8 cellular contexts compared by ENCODE assay signal in genomic region chr2:197198890-197199289, GRCh38.
A peak's percentile ranks its signal among the peaks of the same experiment; 100 is the strongest.
DNase-seq lines count a peak whose midpoint lies in the region; ATAC-seq and TF ChIP-seq lines count a peak whose summit lies in the region.

No MANE protein-coding gene starts in this region.

- peaks cover 27 to 71% (median 42%) of the 10 kb centered on the region in 10 experiments for H3K4me1 ChIP-seq in BLaER1 treated with 17β-estradiol and CSF1 and Interleukin-3, amounts not matched to agents 10 nM and 100 nM
- no peaks in the 10 kb centered on the region for H3K4me1 ChIP-seq in Caco-2

- no peaks in the 10 kb centered on the region for H3K27me3 ChIP-seq in BLaER1 treated with 17β-estradiol and CSF1 and Interleukin-3, amounts not matched to agents 10 nM and 100 nM
- H3K27me3 ChIP-seq in Caco-2 (replicated peaks; ENCODE audit: control insufficient read depth, insufficient read depth, low read length) = no peaks in the 10 kb centered on the region

- H3K9ac ChIP-seq in BLaER1 treated with 17β-estradiol and CSF1 and Interleukin-3, amounts not matched to agents 10 nM and 100 nM = peak overlapping the region in 5 of 11 experiments; percentile 14 to 40 (median 38); a peak in 6 of 22 replicates

- intact Hi-C loops in activated CD4-positive, alpha-beta memory T cell treated with anti-CD3 and anti-CD28 coated beads for 36 hours (cut with micrococcal nuclease) = loop anchor here (1.0 to 5.0 kb wide), 6 partner anchors 10 to 303 kb away; partner anchors contain the start of gene HSPE1
- intact Hi-C loops in Caco-2 (cut with micrococcal nuclease; ENCODE audit: unreplicated experiment) = no loop called here

- H3K27me3 Mint-ChIP-seq in activated CD4-positive, alpha-beta memory T cell treated with anti-CD3 and anti-CD28 coated beads for 36 hours = no peaks in the 10 kb centered on the region
- H3K27me3 Mint-ChIP-seq in Caco-2 (ENCODE audit: insufficient read depth, unreplicated experiment) = peaks cover 13% of the 10 kb centered on the region

- CTCF ChIA-PET in activated CD4-positive, alpha-beta memory T cell treated with anti-CD3 and anti-CD28 coated beads for 36 hours (lab: Charles Lee) = interaction anchor here (1.0 to 4.6 kb wide), 10 partner anchors 10 to 113 kb away, joined by 3 to 29 read pairs (median 6); no protein-coding TSS in a partner anchor
- CTCF ChIA-PET in Caco-2 (lab: Charles Lee) = interaction anchor here (0.7 to 1.3 kb wide), 2 partner anchors 9 to 179 kb away, joined by 3 read pairs; no protein-coding TSS in a partner anchor

- H3K4me3 ChIP-seq in BLaER1 treated with 17β-estradiol and CSF1 and Interleukin-3, amounts not matched to agents 10 nM and 100 nM = peak overlapping the region in 4 of 10 experiments; percentile 24 to 50 (median 39); a peak in 6 of 20 replicates
- peak overlapping the region; percentile 10 for H3K4me3 ChIP-seq in fibroblast of the aortic adventitia (ENCODE audit: low read depth, low read length)
- no peak overlapping the region for H3K4me3 ChIP-seq in Caco-2 (ENCODE audit: low read depth, low read length)

- POLR2A ChIA-PET in activated CD4-positive, alpha-beta memory T cell treated with anti-CD3 and anti-CD28 coated beads for 36 hours (lab: Charles Lee) = interaction anchor here (0.7 to 2.9 kb wide), 13 partner anchors 10 to 236 kb away, joined by 3 to 33 read pairs (median 4); partner anchors contain the start of genes ANKRD44 and SF3B1
- POLR2A ChIA-PET in Caco-2 (lab: Charles Lee) = no interaction called here

- no TSS peak for BruUV-seq in Caco-2 (replicated peaks; lab: Mats Ljungman, UMichigan)

- peaks cover 0 to 38% (median 0%) of the 10 kb centered on the region in 11 experiments; a peak in 3 of 22 replicates for H4K20me1 ChIP-seq in BLaER1 treated with 17β-estradiol and CSF1 and Interleukin-3, amounts not matched to agents 10 nM and 100 nM

- no peaks in the 10 kb centered on the region for H3K9me3 Mint-ChIP-seq in activated CD4-positive, alpha-beta memory T cell treated with anti-CD3 and anti-CD28 coated beads for 36 hours
- H3K9me3 Mint-ChIP-seq in Caco-2 (ENCODE audit: unreplicated experiment) = no peaks in the 10 kb centered on the region

- H3K4me3 Mint-ChIP-seq in activated CD4-positive, alpha-beta memory T cell treated with anti-CD3 and anti-CD28 coated beads for 36 hours = peak overlapping the region; percentile 80
- H3K4me3 Mint-ChIP-seq in Caco-2 (ENCODE audit: unreplicated experiment) = no peak overlapping the region

- peaks cover 0 to 15% (median 0%) of the 10 kb centered on the region in 11 experiments; a peak in 2 of 22 replicates for H3K36me3 ChIP-seq in BLaER1 treated with 17β-estradiol and CSF1 and Interleukin-3, amounts not matched to agents 10 nM and 100 nM
- H3K36me3 ChIP-seq in Caco-2 (ENCODE audit: control insufficient read depth, insufficient read depth, low read length) = no peaks in the 10 kb centered on the region

- H3K27ac Mint-ChIP-seq in activated CD4-positive, alpha-beta memory T cell treated with anti-CD3 and anti-CD28 coated beads for 36 hours = peak overlapping the region; percentile 93
- H3K27ac Mint-ChIP-seq in Caco-2 (ENCODE audit: unreplicated experiment) = no peak overlapping the region

- TF ChIP-seq CTCF in fibroblast of the aortic adventitia (IDR thresholded peaks at IDR 0.05; ENCODE audit: insufficient read depth, low read length) (no peak), Caco-2 (IDR thresholded peaks at IDR 0.05; ENCODE audit: insufficient read depth in 1 of 2, low read depth in 1 of 2, low read length in 1 of 2, severe bottlenecking in 1 of 2, unreplicated experiment in 1 of 2) (no peak)

- H3K4me2 ChIP-seq in BLaER1 treated with 17β-estradiol and CSF1 and Interleukin-3, amounts not matched to agents 10 nM and 100 nM = peak overlapping the region; percentile 73 to 87 (median 78)

- peak overlapping the region in 9 of 11 experiments; percentile 8 to 59 (median 43); a peak in 14 of 22 replicates for H3K27ac ChIP-seq in BLaER1 treated with 17β-estradiol and CSF1 and Interleukin-3, amounts not matched to agents 10 nM and 100 nM

- no peaks in the 10 kb centered on the region for H3K9me3 ChIP-seq in BLaER1 treated with 17β-estradiol and CSF1 and Interleukin-3, amounts not matched to agents 10 nM and 100 nM (replicated peaks in 1 of 11)
- no peaks in the 10 kb centered on the region for H3K9me3 ChIP-seq in Caco-2

- in situ Hi-C loops in KBM-7 (cut with MboI; ENCODE audit: low pct_unique_long_range_greater_than_20kb, low sequenced_read_pairs) = no loop called here

- peak; percentile 99 for ATAC-seq in GM21360 (IDR thresholded peaks at IDR 0.05; ENCODE audit: unreplicated experiment)

- peaks cover 29% of the 10 kb centered on the region for H3K36me3 Mint-ChIP-seq in activated CD4-positive, alpha-beta memory T cell treated with anti-CD3 and anti-CD28 coated beads for 36 hours
- H3K36me3 Mint-ChIP-seq in Caco-2 (ENCODE audit: insufficient read depth, unreplicated experiment) = no peaks in the 10 kb centered on the region

- peak; percentile 97 for DNase-seq in KBM-7
- peak; percentile 95 for DNase-seq in activated CD4-positive, alpha-beta memory T cell treated with anti-CD3 and anti-CD28 coated beads for 36 hours
- peak; percentile 73 for DNase-seq in fibroblast of the aortic adventitia (ENCODE audit: low read depth)
- DNase-seq in stimulated activated CD4-positive, alpha-beta T cell treated with anti-CD3 and anti-CD28 coated beads, Interleukin-2, amount 100 ng/mL, for 24 hours = peak; percentile 77 to 83
- no peak for DNase-seq in Caco-2
- no peak for DNase-seq in NCI-H446 (lab: John Stamatoyannopoulos, UW)

- peaks cover 90% of the 10 kb centered on the region for H3K4me1 Mint-ChIP-seq in activated CD4-positive, alpha-beta memory T cell treated with anti-CD3 and anti-CD28 coated beads for 36 hours (ENCODE audit: low read depth)
- no peaks in the 10 kb centered on the region for H3K4me1 Mint-ChIP-seq in Caco-2 (ENCODE audit: low read depth, unreplicated experiment)

Comparison
In these comparisons a context has a peak if more than half of its experiments do, and no peak if none do; other contexts are left out.
1. DNase-seq: peak in KBM-7 (single experiment), activated CD4-positive, alpha-beta memory T cell treated with anti-CD3 and anti-CD28 coated beads for 36 hours (single experiment), fibroblast of the aortic adventitia (single experiment) and stimulated activated CD4-positive, alpha-beta T cell treated with anti-CD3 and anti-CD28 coated beads, Interleukin-2, amount 100 ng/mL, for 24 hours (2 of 2); none in Caco-2 (0 of 2) and NCI-H446 (0 of 2).